In the genomic region with DNA sequence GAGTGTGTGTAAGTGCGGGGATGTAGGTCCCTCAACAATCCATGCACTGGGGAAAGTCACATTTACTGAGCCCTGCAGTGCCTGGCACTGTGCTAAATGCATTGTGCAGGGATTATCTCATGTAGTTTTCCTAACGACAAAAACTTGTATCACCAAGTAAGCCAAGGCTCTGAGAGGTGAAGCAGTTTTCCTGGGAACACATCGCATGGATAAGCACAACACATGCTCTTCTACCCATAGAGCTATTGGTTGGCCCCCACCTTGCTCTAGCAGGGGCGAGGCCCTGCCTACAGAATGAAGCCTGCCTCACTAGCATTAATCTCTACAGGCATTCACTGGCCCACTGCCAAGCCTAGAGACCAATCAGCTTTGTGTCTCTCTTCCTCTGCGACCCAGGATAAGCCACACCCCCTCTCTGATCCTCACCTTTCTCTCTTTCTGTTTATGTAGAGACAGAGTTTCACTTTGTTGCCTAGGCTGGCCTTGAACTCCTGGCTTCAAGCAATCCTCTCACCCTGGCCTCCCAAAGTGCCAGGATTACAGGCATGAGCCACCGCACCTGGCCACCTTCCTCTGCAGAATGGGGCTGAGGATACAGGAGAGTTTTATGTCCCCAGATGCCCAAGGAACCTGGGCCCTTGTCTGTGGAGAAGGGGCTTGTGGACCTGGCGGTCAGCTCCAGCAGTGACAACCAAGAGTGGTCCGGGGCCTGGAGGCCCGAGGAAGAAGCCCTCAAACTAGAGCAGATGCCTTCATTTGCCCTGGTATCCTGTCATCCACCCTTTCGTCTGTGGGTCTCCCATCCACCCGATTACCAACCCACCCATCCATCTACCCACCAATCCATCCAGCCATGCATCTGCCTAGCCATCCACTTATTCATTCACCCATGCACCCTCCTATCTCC, we compare ENCODE assay signal across 2 cellular contexts.
TF ChIP-seq lines count a peak whose summit lies in the region.

No MANE protein-coding gene starts in this region.

TF ChIP-seq in HCT116, 20 proteins besides CTCF, POLR2A, EP300 and RAD21:
- TF ChIP-seq SRF (IDR thresholded peaks at IDR 0.05; ENCODE audit: low read depth): no peak
- no peak for TF ChIP-seq SP1 (IDR thresholded peaks at IDR 0.05; ENCODE audit: low read depth)
- no peak for TF ChIP-seq EZH2 (IDR thresholded peaks at IDR 0.05)
- no peak for TF ChIP-seq ZNF274 (IDR thresholded peaks at IDR 0.05; ENCODE audit: low read depth, low read length)
- no peak for TF ChIP-seq JUND (IDR thresholded peaks at IDR 0.05)
- TF ChIP-seq, protein P1, sequence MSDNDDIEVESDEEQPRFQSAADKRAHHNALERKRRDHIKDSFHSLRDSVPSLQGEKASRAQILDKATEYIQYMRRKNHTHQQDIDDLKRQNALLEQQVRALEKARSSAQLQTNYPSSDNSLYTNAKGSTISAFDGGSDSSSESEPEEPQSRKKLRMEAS (IDR thresholded peaks at IDR 0.05): no peak
- TF ChIP-seq, protein P2, sequence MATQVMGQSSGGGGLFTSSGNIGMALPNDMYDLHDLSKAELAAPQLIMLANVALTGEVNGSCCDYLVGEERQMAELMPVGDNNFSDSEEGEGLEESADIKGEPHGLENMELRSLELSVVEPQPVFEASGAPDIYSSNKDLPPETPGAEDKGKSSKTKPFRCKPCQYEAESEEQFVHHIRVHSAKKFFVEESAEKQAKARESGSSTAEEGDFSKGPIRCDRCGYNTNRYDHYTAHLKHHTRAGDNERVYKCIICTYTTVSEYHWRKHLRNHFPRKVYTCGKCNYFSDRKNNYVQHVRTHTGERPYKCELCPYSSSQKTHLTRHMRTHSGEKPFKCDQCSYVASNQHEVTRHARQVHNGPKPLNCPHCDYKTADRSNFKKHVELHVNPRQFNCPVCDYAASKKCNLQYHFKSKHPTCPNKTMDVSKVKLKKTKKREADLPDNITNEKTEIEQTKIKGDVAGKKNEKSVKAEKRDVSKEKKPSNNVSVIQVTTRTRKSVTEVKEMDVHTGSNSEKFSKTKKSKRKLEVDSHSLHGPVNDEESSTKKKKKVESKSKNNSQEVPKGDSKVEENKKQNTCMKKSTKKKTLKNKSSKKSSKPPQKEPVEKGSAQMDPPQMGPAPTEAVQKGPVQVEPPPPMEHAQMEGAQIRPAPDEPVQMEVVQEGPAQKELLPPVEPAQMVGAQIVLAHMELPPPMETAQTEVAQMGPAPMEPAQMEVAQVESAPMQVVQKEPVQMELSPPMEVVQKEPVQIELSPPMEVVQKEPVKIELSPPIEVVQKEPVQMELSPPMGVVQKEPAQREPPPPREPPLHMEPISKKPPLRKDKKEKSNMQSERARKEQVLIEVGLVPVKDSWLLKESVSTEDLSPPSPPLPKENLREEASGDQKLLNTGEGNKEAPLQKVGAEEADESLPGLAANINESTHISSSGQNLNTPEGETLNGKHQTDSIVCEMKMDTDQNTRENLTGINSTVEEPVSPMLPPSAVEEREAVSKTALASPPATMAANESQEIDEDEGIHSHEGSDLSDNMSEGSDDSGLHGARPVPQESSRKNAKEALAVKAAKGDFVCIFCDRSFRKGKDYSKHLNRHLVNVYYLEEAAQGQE (IDR thresholded peaks at IDR 0.05; ENCODE audit: low read depth): no peak
- no peak for TF ChIP-seq POLR2AphosphoS5 (IDR thresholded peaks at IDR 0.05; ENCODE audit: low read depth, low read length)
- no peak for TF ChIP-seq TCF7L2 (IDR thresholded peaks at IDR 0.05; ENCODE audit: borderline replicate concordance, extremely low read depth, insufficient read depth, insufficient read length)
- TF ChIP-seq ZFX (IDR thresholded peaks at IDR 0.05): no peak
- TF ChIP-seq, protein P3, sequence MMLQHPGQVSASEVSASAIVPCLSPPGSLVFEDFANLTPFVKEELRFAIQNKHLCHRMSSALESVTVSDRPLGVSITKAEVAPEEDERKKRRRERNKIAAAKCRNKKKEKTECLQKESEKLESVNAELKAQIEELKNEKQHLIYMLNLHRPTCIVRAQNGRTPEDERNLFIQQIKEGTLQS (IDR thresholded peaks at IDR 0.05): no peak
- no peak for TF ChIP-seq SIN3A (IDR thresholded peaks at IDR 0.05; ENCODE audit: low read depth)
- TF ChIP-seq CEBPB (IDR thresholded peaks at IDR 0.05; ENCODE audit: low read depth): no peak
- TF ChIP-seq YY1 (IDR thresholded peaks at IDR 0.05; ENCODE audit: extremely low read depth, insufficient replicate concordance, low read depth, low read length): no peak

TF ChIP-seq in endothelial cell of umbilical vein, 7 proteins besides CTCF, POLR2A, EP300 and RAD21:
- TF ChIP-seq JUN (IDR thresholded peaks at IDR 0.05; ENCODE audit: borderline replicate concordance, insufficient read depth, insufficient read length, low read depth): no peak
- TF ChIP-seq MYC (IDR thresholded peaks at IDR 0.05; ENCODE audit: low read depth, low read length): no peak
- no peak for TF ChIP-seq POLR2AphosphoS5 (IDR thresholded peaks at IDR 0.05; ENCODE audit: insufficient read depth, low read depth, low read length)
- no peak for TF ChIP-seq EZH2 (IDR thresholded peaks at IDR 0.05; ENCODE audit: borderline replicate concordance, low read depth, low read length, severe bottlenecking)
- TF ChIP-seq FOS (IDR thresholded peaks at IDR 0.05; ENCODE audit: borderline replicate concordance, insufficient read depth, low read length): no peak
- TF ChIP-seq, protein P1 (IDR thresholded peaks at IDR 0.05; ENCODE audit: insufficient read depth, insufficient read length): no peak
